Comparison of ENCODE assay signal across 8 cellular contexts in the genomic region with DNA sequence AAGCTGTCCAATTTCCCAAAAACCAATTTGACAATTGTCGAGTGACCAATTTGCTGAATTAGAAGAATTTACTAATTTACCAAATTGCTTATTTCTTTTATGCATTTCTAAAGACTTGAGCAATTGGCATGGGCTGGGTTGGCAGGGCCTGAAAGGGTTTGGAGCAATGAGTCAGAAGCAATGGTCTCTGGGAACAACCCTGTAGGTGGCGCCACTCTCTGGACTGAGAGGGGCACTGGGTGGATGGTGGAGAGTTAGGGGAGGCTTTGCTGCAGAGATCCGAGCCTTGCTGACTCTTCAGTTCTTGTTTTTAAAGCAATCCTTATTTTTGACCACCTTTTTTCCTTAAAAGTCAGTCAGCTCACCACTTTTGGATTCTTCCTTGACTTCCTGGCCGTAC.
DNase-seq lines count a peak whose midpoint lies in the region; ATAC-seq, FAIRE-seq and TF ChIP-seq lines count a peak whose summit lies in the region.

No MANE protein-coding gene starts in this region.

- H2AFZ ChIP-seq in Karpas-422 (ENCODE audit: low read length) = no peak overlapping the region

- no peaks in the 10 kb centered on the region for H3K79me2 ChIP-seq in Karpas-422 (ENCODE audit: low read length)

- no peaks in the 10 kb centered on the region for H3K4me1 ChIP-seq in Karpas-422 (ENCODE audit: low read length)

- no peak overlapping the region for H3K27ac ChIP-seq in Karpas-422 (ENCODE audit: low read length)

- ATAC-seq in HG03432 (IDR thresholded peaks at IDR 0.05; ENCODE audit: unreplicated experiment) = no peak
- no peak for ATAC-seq in HG02571 (IDR thresholded peaks at IDR 0.05; ENCODE audit: unreplicated experiment)

- H3K4me2 ChIP-seq in Karpas-422 (ENCODE audit: low read depth, low read length, poor library complexity, severe bottlenecking) = no peak overlapping the region

- H3K9me2 ChIP-seq in Karpas-422 (replicated peaks; ENCODE audit: insufficient read depth, low read length) = no peaks in the 10 kb centered on the region

- H3K9ac ChIP-seq in Karpas-422 (ENCODE audit: low read length) = no peak overlapping the region

- no peak for TF ChIP-seq POLR2A in GM12891 (IDR thresholded peaks at IDR 0.05; ENCODE audit: low read depth, low read length)

- no peak for FAIRE-seq in GM12891 (lab: Jason Lieb, UNC)

- H3K27me3 ChIP-seq in Karpas-422 (ENCODE audit: low read length) = no peaks in the 10 kb centered on the region

- H3K36me3 ChIP-seq in Karpas-422 (ENCODE audit: insufficient read depth, low read length) = no peaks in the 10 kb centered on the region

- no peak overlapping the region for H3K4me3 ChIP-seq in Karpas-422 (ENCODE audit: low read length)

- in situ Hi-C loops in G401 (cut with HindIII; ENCODE audit: low sequenced_read_pairs) = no loop called here

- DNase-seq in G401 (ENCODE audit: low spot score) (peak; percentile 7), Karpas-422 (peak; percentile 74), activated T-cell treated with anti-CD3 and anti-CD28 coated beads for 4 hours (peak; percentile 9), islet precursor cell (peak; percentile 70), GM12891 (ENCODE audit: insufficient read length, low spot score) (no peak), amniotic stem cell (lab: John Stamatoyannopoulos, UW) (no peak)

- H4K20me1 ChIP-seq in Karpas-422 (ENCODE audit: insufficient read depth, low read depth, low read length) = no peaks in the 10 kb centered on the region

- no peaks in the 10 kb centered on the region for H3K9me3 ChIP-seq in Karpas-422 (ENCODE audit: low read length)

TF ChIP-seq in GM12891, 5 proteins besides CTCF, POLR2A, EP300 and RAD21:
- no peak for TF ChIP-seq PAX5 (IDR thresholded peaks at IDR 0.05; ENCODE audit: insufficient read depth, low read length, severe bottlenecking)

Comparison
In these comparisons a context has a peak if more than half of its experiments do, and no peak if none do; other contexts are left out.
1. DNase-seq: peak in G401 (single experiment), Karpas-422 (single experiment), activated T-cell treated with anti-CD3 and anti-CD28 coated beads for 4 hours (single experiment) and islet precursor cell (single experiment); none in GM12891 (single experiment) and amniotic stem cell (single experiment).